Comparison of ENCODE assay signal across 8 cellular contexts in the genomic region with DNA sequence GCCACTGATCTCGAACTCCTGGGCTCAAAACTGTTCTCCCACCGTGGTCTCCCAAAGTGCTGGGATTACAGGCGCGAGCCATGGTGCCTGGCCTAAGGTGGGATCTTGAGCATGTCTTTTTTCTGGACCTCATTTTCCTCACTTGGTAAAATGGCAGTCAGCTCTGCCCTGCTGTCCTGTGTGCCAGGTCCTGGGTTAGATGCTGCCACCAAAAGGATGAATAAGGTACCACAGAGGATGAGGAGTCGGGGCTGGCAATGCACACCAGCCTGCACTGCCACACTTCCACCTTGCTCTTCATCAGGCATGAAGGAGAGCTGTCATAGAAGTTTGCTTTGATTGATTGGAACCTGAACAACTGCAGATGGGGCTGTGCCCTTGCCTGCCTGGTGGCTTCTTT. TPM values are rescaled to one million over a fixed set of nuclear protein-coding genes. Genes with fewer than 3 reads are reported as not detected.
DNase-seq lines count a peak whose midpoint lies in the region; ATAC-seq and TF ChIP-seq lines count a peak whose summit lies in the region.

No MANE protein-coding gene starts in this region.

- peaks cover 6% of the 10 kb centered on the region for H3K36me3 Mint-ChIP-seq in activated naive CD4-positive, alpha-beta T cell treated with anti-CD3 and anti-CD28 coated beads for 36 hours (ENCODE audit: low read depth)
- H3K36me3 Mint-ChIP-seq in stimulated activated memory B cell treated with anti-CD40 and anti-IgM and Interleukin-4, amounts not matched to agents 10 μg/mL and 1 μg/mL and 100 μg/mL, for 72 hours, result peaks cover 16% of the 10 kb centered on the region
- H3K36me3 Mint-ChIP-seq in glutamatergic neuron (ENCODE audit: unreplicated experiment), result no peaks in the 10 kb centered on the region

- H3K4ac ChIP-seq in mesenchymal stem cell (ENCODE audit: low read depth in 1 of 2, low read length in 2 of 2), result no peak overlapping the region

- H4K20me1 ChIP-seq in OCI-LY1 (ENCODE audit: insufficient read depth, low read length), result no peaks in the 10 kb centered on the region

- H3K79me1 ChIP-seq in mesenchymal stem cell (replicated peaks; ENCODE audit: low read length, poor library complexity, severe bottlenecking), result peaks cover 37% of the 10 kb centered on the region

- H3K23ac ChIP-seq in mesenchymal stem cell (ENCODE audit: low read length in 2 of 2), result no peak overlapping the region

- H3K27me3 Mint-ChIP-seq in activated naive CD4-positive, alpha-beta T cell treated with anti-CD3 and anti-CD28 coated beads for 36 hours (ENCODE audit: low read depth), result no peaks in the 10 kb centered on the region
- no peaks in the 10 kb centered on the region for H3K27me3 Mint-ChIP-seq in stimulated activated memory B cell treated with anti-CD40 and anti-IgM and Interleukin-4, amounts not matched to agents 10 μg/mL and 1 μg/mL and 100 μg/mL, for 72 hours
- H3K27me3 Mint-ChIP-seq in glutamatergic neuron (ENCODE audit: unreplicated experiment), result peaks cover 3% of the 10 kb centered on the region

- H3K4me1 ChIP-seq in OCI-LY1 (ENCODE audit: insufficient read depth, low read length, severe bottlenecking) (peaks cover 11% of the 10 kb centered on the region), mesenchymal stem cell (ENCODE audit: control insufficient read depth, insufficient read depth, low read depth, low read length) (peaks cover 2% of the 10 kb centered on the region)

- no peak overlapping the region for H2BK15ac ChIP-seq in mesenchymal stem cell (ENCODE audit: low read depth, poor library complexity, severe bottlenecking)

- H2AFZ ChIP-seq in OCI-LY1 (ENCODE audit: low read length) (no peak overlapping the region), mesenchymal stem cell (ENCODE audit: low read depth, low read length) (no peak overlapping the region)

- peak; percentile 48 for DNase-seq in activated naive CD4-positive, alpha-beta T cell treated with anti-CD3 and anti-CD28 coated beads for 36 hours
- DNase-seq in activated naive CD4-positive, alpha-beta T cell treated with anti-CD3 and anti-CD28 coated beads, Interleukin-2, amount 50 U/mL, for 16 hours, result no peak
- DNase-seq in erythroblast (lab: John Stamatoyannopoulos, UW), result peak; percentile 31 to 39
- DNase-seq in mesenchymal stem cell, result no peak
- no peak for DNase-seq in glutamatergic neuron

- no peaks in the 10 kb centered on the region; the same call in 1 of the 2 replicates for H3K79me2 ChIP-seq in OCI-LY1 (ENCODE audit: insufficient read depth, low read length)

- H3K27ac ChIP-seq in OCI-LY1 (ENCODE audit: low read depth, low read length, poor library complexity, severe bottlenecking) (no peak overlapping the region), mesenchymal stem cell (ENCODE audit: low read length, poor library complexity, severe bottlenecking) (no peak overlapping the region)

- no peak overlapping the region for H3K14ac ChIP-seq in mesenchymal stem cell (ENCODE audit: low read length in 2 of 2)

- intact Hi-C loops in activated naive CD4-positive, alpha-beta T cell treated with anti-CD3 and anti-CD28 coated beads for 36 hours (cut with micrococcal nuclease), result loop anchor here (1.0 kb wide), 1 partner anchor 97 kb away; no protein-coding TSS in a partner anchor

- ATAC-seq in stimulated activated memory B cell treated with anti-CD40 and anti-IgM and Interleukin-4, amounts not matched to agents 10 μg/mL and 1 μg/mL and 100 μg/mL, for 72 hours, result peak; percentile 84
- no peak for ATAC-seq in GM18520 (IDR thresholded peaks at IDR 0.05; ENCODE audit: unreplicated experiment)

- H4K8ac ChIP-seq in mesenchymal stem cell (ENCODE audit: low read length), result no peak overlapping the region

- no peak overlapping the region for H4K91ac ChIP-seq in mesenchymal stem cell (ENCODE audit: low read length)

- no peak overlapping the region for H3K4me2 ChIP-seq in OCI-LY1 (ENCODE audit: low read length)
- H3K4me2 ChIP-seq in mesenchymal stem cell (ENCODE audit: low read length, poor library complexity, severe bottlenecking), result no peak overlapping the region

- H3F3A ChIP-seq in OCI-LY1 (ENCODE audit: insufficient read depth, low read length), result no peaks in the 10 kb centered on the region

- no peaks in the 10 kb centered on the region for H3K9me3 ChIP-seq in OCI-LY1 (ENCODE audit: low read length)
- H3K9me3 ChIP-seq in mesenchymal stem cell (ENCODE audit: control insufficient read depth, low read length), result no peaks in the 10 kb centered on the region

- H3K27me3 ChIP-seq in OCI-LY1 (ENCODE audit: insufficient read depth, low read length), result no peaks in the 10 kb centered on the region
- no peaks in the 10 kb centered on the region for H3K27me3 ChIP-seq in mesenchymal stem cell (ENCODE audit: control insufficient read depth in 1 of 2, insufficient read depth in 1 of 2, low read length in 2 of 2)

- H2BK5ac ChIP-seq in mesenchymal stem cell (ENCODE audit: low read depth, low read length, poor library complexity, severe bottlenecking), result no peak overlapping the region

- 96% methylated on average over 4 of the region's 5 CpGs for WGBS in mesenchymal stem cell

- H2AK5ac ChIP-seq in mesenchymal stem cell (ENCODE audit: low read length, severe bottlenecking), result no peak overlapping the region

- no peak overlapping the region for H2BK120ac ChIP-seq in mesenchymal stem cell (ENCODE audit: low read depth, low read length)

- H3K18ac ChIP-seq in mesenchymal stem cell (ENCODE audit: low read depth in 1 of 2, low read length in 2 of 2), result no peak overlapping the region

- no peaks in the 10 kb centered on the region for H3K9me3 Mint-ChIP-seq in activated naive CD4-positive, alpha-beta T cell treated with anti-CD3 and anti-CD28 coated beads for 36 hours
- no peaks in the 10 kb centered on the region for H3K9me3 Mint-ChIP-seq in stimulated activated memory B cell treated with anti-CD40 and anti-IgM and Interleukin-4, amounts not matched to agents 10 μg/mL and 1 μg/mL and 100 μg/mL, for 72 hours
- no peaks in the 10 kb centered on the region for H3K9me3 Mint-ChIP-seq in glutamatergic neuron (ENCODE audit: unreplicated experiment)

- no peaks in the 10 kb centered on the region for H3K9me2 ChIP-seq in OCI-LY1 (ENCODE audit: low read depth, low read length)

- no peaks in the 10 kb centered on the region for H3K4me1 Mint-ChIP-seq in activated naive CD4-positive, alpha-beta T cell treated with anti-CD3 and anti-CD28 coated beads for 36 hours (ENCODE audit: low read depth)
- peaks cover 21% of the 10 kb centered on the region for H3K4me1 Mint-ChIP-seq in stimulated activated memory B cell treated with anti-CD40 and anti-IgM and Interleukin-4, amounts not matched to agents 10 μg/mL and 1 μg/mL and 100 μg/mL, for 72 hours
- H3K4me1 Mint-ChIP-seq in glutamatergic neuron (ENCODE audit: low read depth, unreplicated experiment), result peaks cover 20% of the 10 kb centered on the region

- H3K27ac Mint-ChIP-seq in activated naive CD4-positive, alpha-beta T cell treated with anti-CD3 and anti-CD28 coated beads for 36 hours, result no peak overlapping the region
- H3K27ac Mint-ChIP-seq in stimulated activated memory B cell treated with anti-CD40 and anti-IgM and Interleukin-4, amounts not matched to agents 10 μg/mL and 1 μg/mL and 100 μg/mL, for 72 hours, result peak overlapping the region; percentile 81
- H3K27ac Mint-ChIP-seq in glutamatergic neuron (ENCODE audit: unreplicated experiment), result no peak overlapping the region

- H3K9ac ChIP-seq in OCI-LY1 (ENCODE audit: low read length) (no peak overlapping the region), mesenchymal stem cell (ENCODE audit: low read length) (no peak overlapping the region)

- peak; percentile 71 for TF ChIP-seq CTCF in OCI-LY1 (IDR thresholded peaks at IDR 0.05; ENCODE audit: low read length)
- TF ChIP-seq CTCF in glutamatergic neuron (IDR thresholded peaks at IDR 0.05; ENCODE audit: partially characterized antibody, unreplicated experiment), result no peak

- H3K36me3 ChIP-seq in OCI-LY1 (ENCODE audit: insufficient read depth, low read length), result peaks cover 51% of the 10 kb centered on the region
- peaks cover 37 to 43% of the 10 kb centered on the region in 2 experiments for H3K36me3 ChIP-seq in mesenchymal stem cell (ENCODE audit: control insufficient read depth in 1 of 2, insufficient read depth in 2 of 2, low read depth in 1 of 2, low read length in 2 of 2)

- H3K4me3 ChIP-seq in OCI-LY1 (ENCODE audit: low read depth, low read length, poor library complexity, severe bottlenecking) (no peak overlapping the region), mesenchymal stem cell (ENCODE audit: insufficient read depth in 1 of 2, low read depth in 1 of 2, low read length in 2 of 2) (no peak overlapping the region)

- H2BK12ac ChIP-seq in mesenchymal stem cell (ENCODE audit: low read length in 2 of 2), result no peak overlapping the region

- H3K4me3 Mint-ChIP-seq in activated naive CD4-positive, alpha-beta T cell treated with anti-CD3 and anti-CD28 coated beads for 36 hours, result no peak overlapping the region
- H3K4me3 Mint-ChIP-seq in stimulated activated memory B cell treated with anti-CD40 and anti-IgM and Interleukin-4, amounts not matched to agents 10 μg/mL and 1 μg/mL and 100 μg/mL, for 72 hours, result no peak overlapping the region
- no peak overlapping the region for H3K4me3 Mint-ChIP-seq in glutamatergic neuron (ENCODE audit: unreplicated experiment)

- CTCF ChIA-PET in activated naive CD4-positive, alpha-beta T cell treated with anti-CD3 and anti-CD28 coated beads for 36 hours (lab: Charles Lee), result interaction anchor here (5.1 kb wide), 1 partner anchor 98 kb away, joined by 32 read pairs; no protein-coding TSS in a partner anchor

- TF ChIP-seq POLR2A in erythroblast (IDR thresholded peaks at IDR 0.05; ENCODE audit: low read length), result no peak

RNA-seq across cellular contexts. Expression of a gene that starts 32.3 kb away (rescaled TPM):
- total RNA-seq in activated naive CD4-positive, alpha-beta T cell treated with anti-CD3 and anti-CD28 coated beads for 36 hours, result 100 to 1,000 TPM; 113 to 118 TPM
- 46.6 TPM for polyA plus RNA-seq in mesenchymal stem cell (2013, experiment 1 of 2)
- 46.8 TPM for polyA plus RNA-seq in mesenchymal stem cell (2013, experiment 2 of 2)
- 114 TPM for total RNA-seq in glutamatergic neuron (ENCODE audit: unreplicated experiment)

RNA-seq across cellular contexts. Expression of a gene that starts 32.7 kb away (rescaled TPM):
- 10 to 100 TPM; 67.5 to 69.0 TPM for total RNA-seq in activated naive CD4-positive, alpha-beta T cell treated with anti-CD3 and anti-CD28 coated beads for 36 hours
- polyA plus RNA-seq in mesenchymal stem cell (2013, experiment 1 of 2), result 26.6 TPM
- polyA plus RNA-seq in mesenchymal stem cell (2013, experiment 2 of 2), result 26.3 TPM
- 36.1 TPM for total RNA-seq in glutamatergic neuron (ENCODE audit: unreplicated experiment)

RNA-seq across cellular contexts. Expression of a gene that starts 43.1 kb away (rescaled TPM):
- 10 to 100 TPM; 14.8 to 17.6 TPM for total RNA-seq in activated naive CD4-positive, alpha-beta T cell treated with anti-CD3 and anti-CD28 coated beads for 36 hours
- 26.7 TPM for polyA plus RNA-seq in mesenchymal stem cell (2013, experiment 1 of 2)
- 27.9 TPM for polyA plus RNA-seq in mesenchymal stem cell (2013, experiment 2 of 2)
- 24.6 TPM for total RNA-seq in glutamatergic neuron (ENCODE audit: unreplicated experiment)

RNA-seq across cellular contexts. Expression of a gene that starts 54.6 kb away (rescaled TPM):
- 10 to 100 TPM; 16.4 to 16.8 TPM for total RNA-seq in activated naive CD4-positive, alpha-beta T cell treated with anti-CD3 and anti-CD28 coated beads for 36 hours
- polyA plus RNA-seq in mesenchymal stem cell (2013, experiment 1 of 2), result 42.5 TPM
- polyA plus RNA-seq in mesenchymal stem cell (2013, experiment 2 of 2), result 43.0 TPM
- 43.3 TPM for total RNA-seq in glutamatergic neuron (ENCODE audit: unreplicated experiment)

RNA-seq across cellular contexts. Expression of a gene that starts 59.6 kb away (rescaled TPM):
- total RNA-seq in activated naive CD4-positive, alpha-beta T cell treated with anti-CD3 and anti-CD28 coated beads for 36 hours, result not detected
- polyA plus RNA-seq in mesenchymal stem cell (2013, experiment 1 of 2), result 2.4 TPM
- polyA plus RNA-seq in mesenchymal stem cell (2013, experiment 2 of 2), result 2.5 TPM
- total RNA-seq in glutamatergic neuron (ENCODE audit: unreplicated experiment), result 4.7 TPM

Comparison
In these comparisons a context has a peak if more than half of its experiments do, and no peak if none do; other contexts are left out.
1. DNase-seq: peak in activated naive CD4-positive, alpha-beta T cell treated with anti-CD3 and anti-CD28 coated beads for 36 hours (single experiment) and erythroblast (2 of 2); none in activated naive CD4-positive, alpha-beta T cell treated with anti-CD3 and anti-CD28 coated beads, Interleukin-2, amount 50 U/mL, for 16 hours (single experiment), mesenchymal stem cell (single experiment) and glutamatergic neuron (single experiment).